In the genomic region with DNA sequence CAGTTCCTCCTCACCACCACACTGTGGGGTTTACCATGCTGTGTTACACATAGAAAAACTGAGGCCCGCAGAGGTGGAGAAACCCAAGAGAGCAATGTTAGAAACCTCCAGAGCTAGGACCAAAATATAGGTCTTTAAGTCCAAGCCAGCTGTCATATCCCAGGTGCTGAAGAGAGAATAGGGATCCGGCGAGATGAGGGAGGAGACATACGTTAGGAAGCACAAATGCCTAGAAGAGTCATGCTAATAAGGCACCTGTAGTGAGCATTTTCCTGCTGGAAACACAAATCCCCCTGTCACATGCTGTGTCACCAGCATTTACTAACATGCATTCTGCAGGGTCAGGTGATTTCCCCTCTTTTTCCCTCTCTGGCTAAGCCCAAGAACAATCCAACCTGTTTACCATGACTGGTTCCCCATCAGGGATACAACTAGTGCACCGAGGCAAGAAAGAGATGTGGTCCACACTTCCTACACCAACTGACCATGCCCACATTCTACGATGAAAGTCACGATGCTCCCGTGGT, we compare ENCODE assay signal across 18 cellular contexts.
A peak's percentile ranks its signal among the peaks of the same experiment; 100 is the strongest.
DNase-seq lines count a peak whose midpoint lies in the region; ATAC-seq and TF ChIP-seq lines count a peak whose summit lies in the region.
"Had no signal": no experiment of that assay in that cellular context is flagged by ENCODE, and none has a peak within 500 bp of the region (broad histone marks: within the 10 kb centered on the region; RNA-seq: fewer than 3 reads in every experiment).

No MANE protein-coding gene starts in this region.

- H3K4me2 ChIP-seq in PC-9, result no peak overlapping the region

- H3K4me1 Mint-ChIP-seq in activated T-cell treated with anti-CD3 and anti-CD28 coated beads, Interleukin-2, amount 50 U/mL, for 72 hours (ENCODE audit: low read depth), result no peaks in the 10 kb centered on the region

- H3K9me3 Mint-ChIP-seq in activated T-cell treated with anti-CD3 and anti-CD28 coated beads, Interleukin-2, amount 50 U/mL, for 72 hours, result peaks cover 0 to 2% of the 10 kb centered on the region in 2 donors
- H3K9me3 Mint-ChIP-seq: H9, HFFc6 had no signal

- H4K20me1 ChIP-seq in PC-9 (ENCODE audit: insufficient read depth), result no peaks in the 10 kb centered on the region

- TF ChIP-seq CTCF in PC-9 (conservative IDR thresholded peaks at IDR 0.05), result no peak
- TF ChIP-seq CTCF in coronary artery (IDR thresholded peaks at IDR 0.05), result no peak
- no peak for TF ChIP-seq CTCF in suprapubic skin (IDR thresholded peaks at IDR 0.05)
- no peak for TF ChIP-seq CTCF in ovary (IDR thresholded peaks at IDR 0.05)

- 76% methylated on average over 8 of the region's 8 CpGs for WGBS in suprapubic skin
- WGBS in ovary, 3 donors, result 86 to 91% (median 90%) methylated on average over 8 of the region's 8 CpGs

- H3K36me3 Mint-ChIP-seq in activated T-cell treated with anti-CD3 and anti-CD28 coated beads, Interleukin-2, amount 50 U/mL, for 72 hours (ENCODE audit: insufficient read depth in 2 of 2), result no peaks in the 10 kb centered on the region

- no peak overlapping the region for H3K27ac Mint-ChIP-seq in activated T-cell treated with anti-CD3 and anti-CD28 coated beads, Interleukin-2, amount 50 U/mL, for 72 hours
- H3K27ac Mint-ChIP-seq: H9, HFFc6 had no signal

- H3K4me3 ChIP-seq in PC-9, result no peak overlapping the region
- no peak overlapping the region for H3K4me3 ChIP-seq in coronary artery
- H3K4me3 ChIP-seq in suprapubic skin, result no peak overlapping the region
- no peak overlapping the region for H3K4me3 ChIP-seq in ovary
- H3K4me3 ChIP-seq: K562 had no signal

- H3K79me2 ChIP-seq in PC-9 (ENCODE audit: low read depth), result no peaks in the 10 kb centered on the region

- H3K27me3 ChIP-seq in PC-9 (ENCODE audit: insufficient read depth, low read depth) (no peaks in the 10 kb centered on the region), suprapubic skin (no peaks in the 10 kb centered on the region), ovary (no peaks in the 10 kb centered on the region)

- POLR2A ChIA-PET in PC-9 (lab: Charles Lee; ENCODE audit: unreplicated experiment), result no interaction called here

- H3K4me1 ChIP-seq in PC-9 (replicated peaks; ENCODE audit: insufficient read depth) (peaks cover 54% of the 10 kb centered on the region), suprapubic skin (peaks cover 90% of the 10 kb centered on the region), ovary (ENCODE audit: insufficient read depth) (no peaks in the 10 kb centered on the region)

- no peak overlapping the region for H2AFZ ChIP-seq in PC-9

- no TSS peak for BruUV-seq in PC-9 (replicated peaks; lab: Mats Ljungman, UMichigan)

- H3F3A ChIP-seq in PC-9 (ENCODE audit: insufficient read depth, low read depth), result peaks cover 35% of the 10 kb centered on the region

- no peaks in the 10 kb centered on the region for H3K9me3 ChIP-seq in PC-9 (ENCODE audit: insufficient read depth, low read depth)
- H3K9me3 ChIP-seq in suprapubic skin, result no peaks in the 10 kb centered on the region
- no peaks in the 10 kb centered on the region for H3K9me3 ChIP-seq in ovary

- DNase-seq in PC-9, result no peak
- peak; percentile 45 for DNase-seq in coronary artery (ENCODE audit: low spot score)
- DNase-seq in iPS DF 19.7 (ENCODE audit: low read depth, low spot score), result peak; percentile 70
- DNase-seq in suprapubic skin (ENCODE audit: low spot score in 2 of 2), result no peak
- no peak for DNase-seq in ovary
- no peak for DNase-seq in globus pallidus (ENCODE audit: low spot score)
- DNase-seq in activated T-cell treated with anti-CD3 and anti-CD28 coated beads, Interleukin-2, amount 50 U/mL, for 72 hours, result no peak
- no peak for DNase-seq in NCI-H774 (lab: John Stamatoyannopoulos, UW)
- DNase-seq: H9, HFFc6, NCI-H1105, NCI-H2029 treated with DMSO at 0.1 percent for 48 hours, NCI-H226, NCI-H510A treated with DMSO at 0.1 percent for 48 hours, NCI-H748 treated with DMSO at 0.1 percent for 48 hours, SHP77 had no signal

- ATAC-seq in activated T-cell treated with anti-CD3 and anti-CD28 coated beads, Interleukin-2, amount 50 U/mL, for 72 hours (replicated peaks in 1 of 2), result no peak
- ATAC-seq: K562 had no signal

- intact Hi-C loops in PC-9 (cut with micrococcal nuclease; ENCODE audit: unreplicated experiment) (no loop called here), ovary (cut with DNase I) (no loop called here)

- H3K36me3 ChIP-seq in PC-9 (ENCODE audit: low read depth) (no peaks in the 10 kb centered on the region), suprapubic skin (no peaks in the 10 kb centered on the region), ovary (no peaks in the 10 kb centered on the region)

- no peaks in the 10 kb centered on the region for H3K9me2 ChIP-seq in PC-9 (ENCODE audit: insufficient read depth)

- H3K27ac ChIP-seq in PC-9 (peak overlapping the region; percentile 67; the same call in 1 of the 2 replicates), coronary artery (no peak overlapping the region), suprapubic skin (peak overlapping the region; percentile 31), ovary (no peak overlapping the region)
- H3K27ac ChIP-seq: C4-2B had no signal

- no peak for TF ChIP-seq POLR2A in suprapubic skin (IDR thresholded peaks at IDR 0.05)
- TF ChIP-seq POLR2A in ovary (IDR thresholded peaks at IDR 0.05), result no peak

- no peak for TF ChIP-seq EP300 in suprapubic skin (IDR thresholded peaks at IDR 0.05)
- TF ChIP-seq EP300 in ovary (IDR thresholded peaks at IDR 0.05), result no peak

- H3K4me3 Mint-ChIP-seq in activated T-cell treated with anti-CD3 and anti-CD28 coated beads, Interleukin-2, amount 50 U/mL, for 72 hours, result no peak overlapping the region
- H3K4me3 Mint-ChIP-seq: H9, HFFc6 had no signal

- CTCF ChIA-PET in PC-9 (lab: Charles Lee), result interaction anchor here (1.6 kb wide), 1 partner anchor 51 kb away, joined by 3 read pairs; no protein-coding TSS in a partner anchor

- H3K27me3 Mint-ChIP-seq in activated T-cell treated with anti-CD3 and anti-CD28 coated beads, Interleukin-2, amount 50 U/mL, for 72 hours (ENCODE audit: low read depth), result peaks cover 30% of the 10 kb centered on the region

Comparison
In these comparisons a context has a peak if more than half of its experiments do, and no peak if none do; other contexts are left out.
1. DNase-seq: peak in coronary artery (single experiment) and iPS DF 19.7 (single experiment); none in PC-9 (0 of 2), suprapubic skin (0 of 2), ovary (0 of 5), globus pallidus (single experiment), activated T-cell treated with anti-CD3 and anti-CD28 coated beads, Interleukin-2, amount 50 U/mL, for 72 hours (0 of 2) and NCI-H774 (single experiment).
2. H3K27ac ChIP-seq: peak in PC-9 (single experiment) and suprapubic skin (single experiment); none in coronary artery (0 of 2) and ovary (0 of 2).